In the genomic region with DNA sequence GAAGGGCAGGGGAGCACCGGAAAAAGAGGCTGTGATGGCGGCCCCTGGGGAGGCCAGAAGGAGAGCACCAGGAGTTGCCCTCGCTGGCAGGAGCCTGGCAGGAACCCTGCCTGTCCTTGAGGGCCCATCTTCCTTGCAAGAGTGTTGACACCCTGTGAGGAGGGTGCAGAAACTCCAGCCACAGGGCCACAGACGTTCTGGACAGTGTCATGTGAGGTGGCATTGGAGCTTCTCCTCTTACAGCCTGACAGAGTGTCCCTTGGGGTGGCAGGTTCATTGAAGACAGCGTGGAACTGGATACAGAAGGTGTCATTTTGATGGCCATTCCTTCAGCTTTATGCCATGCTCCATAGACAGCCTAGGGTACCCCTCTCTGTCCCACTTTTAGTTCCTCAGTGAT, we compare ENCODE assay signal across 22 cellular contexts. TPM values are rescaled to one million over a fixed set of nuclear protein-coding genes. Genes with fewer than 3 reads are reported as not detected.
DNase-seq lines count a peak whose midpoint lies in the region; ATAC-seq and TF ChIP-seq lines count a peak whose summit lies in the region.
"Had no signal": no experiment of that assay in that cellular context is flagged by ENCODE, and none has a peak within 500 bp of the region (broad histone marks: within the 10 kb centered on the region; RNA-seq: fewer than 3 reads in every experiment).

No MANE protein-coding gene starts in this region.

- no peak overlapping the region for H3K4ac ChIP-seq in neuronal stem cell (ENCODE audit: low read length)

- no peak overlapping the region for H4K91ac ChIP-seq in neuronal stem cell (ENCODE audit: low read depth, low read length, poor library complexity)

- H4K8ac ChIP-seq in neuronal stem cell (ENCODE audit: low read depth, low read length), result no peak overlapping the region

- no peak overlapping the region for H2AK5ac ChIP-seq in neuronal stem cell (ENCODE audit: low read depth, low read length)

- no peak overlapping the region for H2BK12ac ChIP-seq in neuronal stem cell (ENCODE audit: low read length)

- TF ChIP-seq CTCF in coronary artery (IDR thresholded peaks at IDR 0.05) (no peak), transverse colon (IDR thresholded peaks at IDR 0.05) (no peak)

- in situ Hi-C loops in transverse colon (cut with MboI; ENCODE audit: low pct_ligation_motif_present in 1 of 4, low pct_unique_long_range_greater_than_20kb in 1 of 4, low sequenced_read_pairs in 3 of 4), result no loop called here

- no peak overlapping the region for H2BK120ac ChIP-seq in neuronal stem cell (ENCODE audit: low read depth, low read length)

- H3K27ac ChIP-seq in coronary artery (peak overlapping the region in 1 of 2 donors; percentile 51), neuronal stem cell (replicated peaks; ENCODE audit: low read length) (no peak overlapping the region), transverse colon (peak overlapping the region in 3 of 4 donors; percentile 19 to 46 (median 19))
- H3K27ac ChIP-seq: A549 had no signal

- H3K27me3 ChIP-seq in neuronal stem cell (ENCODE audit: control insufficient read depth in 3 of 3, insufficient read depth in 3 of 3, low read depth in 1 of 3, low read length in 3 of 3) (peaks cover 0 to 24% (median 0%) of the 10 kb centered on the region in 3 experiments), transverse colon (no peaks in the 10 kb centered on the region)
- H3K27me3 ChIP-seq: BE2C had no signal

- H3K4me3 ChIP-seq in coronary artery, result no peak overlapping the region
- no peak overlapping the region for H3K4me3 ChIP-seq in neuronal stem cell (ENCODE audit: low read length in 2 of 2)
- no peak overlapping the region for H3K4me3 ChIP-seq in transverse colon
- H3K4me3 ChIP-seq: A549 had no signal

- H3K4me2 ChIP-seq in neuronal stem cell (ENCODE audit: insufficient read depth, low read length, poor library complexity, severe bottlenecking), result no peak overlapping the region
- H3K4me2 ChIP-seq: A549 had no signal

- ATAC-seq in left cardiac atrium, result peak; percentile 19 to 34
- ATAC-seq in left colon, result no peak
- no peak for ATAC-seq in GM18907 (IDR thresholded peaks at IDR 0.05; ENCODE audit: unreplicated experiment)
- ATAC-seq: A549 had no signal

- no peak overlapping the region for H2BK5ac ChIP-seq in neuronal stem cell (ENCODE audit: low read length)

- no peaks in the 10 kb centered on the region for H3K9me3 ChIP-seq in neuronal stem cell (replicated peaks in 1 of 2; ENCODE audit: control insufficient read depth in 2 of 2, insufficient read depth in 1 of 2, low read depth in 1 of 2, low read length in 2 of 2)
- H3K9me3 ChIP-seq in transverse colon, result no peaks in the 10 kb centered on the region
- H3K9me3 ChIP-seq: A549, BE2C had no signal

- intact Hi-C loops in left cardiac atrium (cut with DNase I), result no loop called here
- intact Hi-C loops in transverse colon (cut with DNase I; ENCODE audit: low total_unique reads), result loop anchor here (1.0 kb wide), 1 partner anchor 71 kb away; no protein-coding TSS in a partner anchor
- intact Hi-C loops in left colon (cut with DNase I, micrococcal nuclease), result no loop called here

- H3K14ac ChIP-seq in neuronal stem cell (ENCODE audit: low read length), result no peak overlapping the region

- TF ChIP-seq EP300 in transverse colon (IDR thresholded peaks at IDR 0.05; ENCODE audit: low read depth), result no peak

- no peaks in the 10 kb centered on the region for H3K36me3 ChIP-seq in neuronal stem cell (replicated peaks in 1 of 2; ENCODE audit: control insufficient read depth in 2 of 2, insufficient read depth in 2 of 2, low read length in 2 of 2)
- H3K36me3 ChIP-seq in transverse colon, result no peaks in the 10 kb centered on the region

- no peak overlapping the region for H2BK15ac ChIP-seq in neuronal stem cell (ENCODE audit: low read length)

- no peak overlapping the region for H3K9ac ChIP-seq in neuronal stem cell (ENCODE audit: low read depth, low read length, poor library complexity)

- TF ChIP-seq POLR2A in transverse colon (IDR thresholded peaks at IDR 0.05), result no peak

- no peak overlapping the region for H3K23ac ChIP-seq in neuronal stem cell (ENCODE audit: low read depth, low read length, poor library complexity)

- H3K4me1 ChIP-seq in neuronal stem cell (ENCODE audit: control insufficient read depth in 2 of 2, insufficient read depth in 1 of 2, low read depth in 1 of 2, low read length in 2 of 2), result peaks cover 0 to 11% of the 10 kb centered on the region in 2 donors
- no peaks in the 10 kb centered on the region for H3K4me1 ChIP-seq in transverse colon
- H3K4me1 ChIP-seq: A549 had no signal

- no peak overlapping the region for H2AFZ ChIP-seq in neuronal stem cell (ENCODE audit: low read length)

- no peaks in the 10 kb centered on the region for H3K79me1 ChIP-seq in neuronal stem cell (ENCODE audit: low read depth, low read length)

- H3K18ac ChIP-seq in neuronal stem cell (ENCODE audit: low read length), result peak overlapping the region; percentile 5

- no CpG with 5 or more reads among the region's 5 CpGs for WGBS in neuronal stem cell (ENCODE audit: extremely low coverage in 2 of 2, insufficient read length in 2 of 2, insufficient replicate concordance in 1 of 2), 2 donors
- WGBS in transverse colon (ENCODE audit: low coverage in 1 of 2), 2 donors, result 69% methylated on average over 4 of the region's 5 CpGs; no CpG with 5 or more reads in 1 of the 2 donors

- DNase-seq in coronary artery (ENCODE audit: low spot score), result peak; percentile 57
- no peak for DNase-seq in left cardiac atrium
- no peak for DNase-seq in neuronal stem cell (ENCODE audit: low spot score)
- DNase-seq in transverse colon, result no peak
- DNase-seq in left colon, result no peak
- no peak for DNase-seq in NCI-H1417 treated with DMSO at 0.1 percent for 48 hours (lab: John Stamatoyannopoulos, UW)
- no peak for DNase-seq in activated naive CD4-positive, alpha-beta T cell (lab: John Stamatoyannopoulos, UW)
- DNase-seq: BE2C, EL, GF-D8, H7, HFFc6, Karpas-422, MV-4-11, NCI-H1105 treated with DMSO at 0.1 percent for 48 hours, NCI-H1694, NCI-H2081, NCI-H2171, NCI-H526, SHP77 treated with DMSO at 0.1 percent for 48 hours had no signal

RNA-seq across cellular contexts. Expression of a gene that starts 54.2 kb away (rescaled TPM):
- total RNA-seq in left cardiac atrium (10 to 100 TPM; 37.2 to 44.1 TPM), transverse colon (10 to 100 TPM in 1 of 4 donors, 1 to 10 TPM in 3; 1.2 to 10.5 (median 2.9) TPM), left colon (1 to 10 TPM in 1 of 2 donors, under 1 TPM in 1; 0.92 to 1.9 TPM)
- polyA plus RNA-seq in neuronal stem cell (2013, experiment 1 of 2), result 0.56 TPM
- 0.48 TPM for polyA plus RNA-seq in neuronal stem cell (2013, experiment 2 of 2)
- total RNA-seq: HFFc6 had no signal

Comparison
In these comparisons a context has a peak if more than half of its experiments do, and no peak if none do; other contexts are left out.
1. ATAC-seq: peak in left cardiac atrium (2 of 2); none in left colon (single experiment) and GM18907 (single experiment).